ENCODE assay signal across 20 cellular contexts in the genomic region with DNA sequence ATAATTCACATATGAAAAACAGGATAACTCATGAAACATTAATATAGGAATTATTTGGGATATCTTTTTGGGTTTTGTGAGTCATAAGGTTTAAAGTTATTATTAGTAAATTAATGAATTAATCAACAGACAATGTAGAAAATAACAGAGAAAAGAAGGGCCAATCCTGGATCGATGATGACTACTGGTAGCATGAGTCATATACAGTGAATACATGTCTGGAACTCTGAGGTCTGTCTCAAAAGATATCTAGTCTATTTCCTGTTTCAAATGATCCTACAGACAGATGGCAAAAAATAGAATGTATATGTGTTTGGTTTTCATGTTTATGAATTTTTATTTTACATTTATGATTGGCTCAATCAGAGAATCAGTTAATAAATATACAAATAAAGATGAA.
"Had no signal": no experiment of that assay in that cellular context is flagged by ENCODE, and none has a peak within 500 bp of the region (broad histone marks: within the 10 kb centered on the region; RNA-seq: fewer than 3 reads in every experiment).

No MANE protein-coding gene starts in this region.

- H3K4me1 Mint-ChIP-seq: activated naive CD4-positive, alpha-beta T cell treated with anti-CD3 and anti-CD28 coated beads, Interleukin-2, amount 10 ng/mL, durations not matched to agents 7 days and 5 days; central memory CD8-positive, alpha-beta T cell; naive thymus-derived CD4-positive, alpha-beta T cell; T-cell had no signal

- FAIRE-seq: frontal cortex had no signal

- H3K27ac Mint-ChIP-seq: activated naive CD4-positive, alpha-beta T cell treated with anti-CD3 and anti-CD28 coated beads, Interleukin-2, amount 10 ng/mL, durations not matched to agents 7 days and 5 days; naive thymus-derived CD4-positive, alpha-beta T cell; T-cell had no signal

- H3K4me1 ChIP-seq: adrenal gland, tibial nerve, vagina had no signal

- ATAC-seq: left lobe of liver; naive thymus-derived CD4-positive, alpha-beta T cell; T-cell had no signal

- H3K27me3 ChIP-seq: adrenal gland, tibial nerve, vagina had no signal

- H3K36me3 ChIP-seq: tibial nerve, vagina had no signal

- DNase-seq: activated CD4-positive, alpha-beta T cell treated with anti-CD3 and anti-CD28 coated beads, Interleukin-2, amount 50 U/mL, for 48 hours; activated naive CD4-positive, alpha-beta T cell treated with anti-CD3 and anti-CD28 coated beads, Interleukin-2, amount 10 ng/mL, durations not matched to agents 7 days and 5 days; activated T-cell treated with anti-CD3 and anti-CD28 coated beads, Interleukin-2, amount 50 U/mL, for 1 hour; adrenal gland; cortex of kidney; effector CD4-positive, alpha-beta T cell; head of caudate nucleus; naive thymus-derived CD4-positive, alpha-beta T cell; retina; stimulated activated CD4-positive, alpha-beta T cell treated with anti-CD3 and anti-CD28 coated beads, Interleukin-15, amount 100 ng/mL, for 24 hours; stimulated activated CD4-positive, alpha-beta T cell treated with anti-CD3 and anti-CD28 coated beads, Interleukin-4, amount 100 ng/mL, for 1 hour; stimulated activated naive CD4-positive, alpha-beta T cell; T-cell; T-helper 9 cell had no signal

- H3K9me3 Mint-ChIP-seq: activated naive CD4-positive, alpha-beta T cell treated with anti-CD3 and anti-CD28 coated beads, Interleukin-2, amount 10 ng/mL, durations not matched to agents 7 days and 5 days; central memory CD8-positive, alpha-beta T cell; T-cell had no signal

- H3K27ac ChIP-seq: adrenal gland, tibial nerve, vagina, VCaP had no signal

- H3K4me3 Mint-ChIP-seq: activated naive CD4-positive, alpha-beta T cell treated with anti-CD3 and anti-CD28 coated beads, Interleukin-2, amount 10 ng/mL, durations not matched to agents 7 days and 5 days; central memory CD8-positive, alpha-beta T cell; naive thymus-derived CD4-positive, alpha-beta T cell; T-cell had no signal

- H3K36me3 Mint-ChIP-seq: activated naive CD4-positive, alpha-beta T cell treated with anti-CD3 and anti-CD28 coated beads, Interleukin-2, amount 10 ng/mL, durations not matched to agents 7 days and 5 days; naive thymus-derived CD4-positive, alpha-beta T cell; T-cell had no signal

- H3K9me3 ChIP-seq: adrenal gland, tibial nerve, vagina had no signal

- H3K4me3 ChIP-seq: adrenal gland, tibial nerve, vagina had no signal
